ENCODE assay signal across 8 cellular contexts in genomic region chr12:100573168-100573498, GRCh38. TPM values are rescaled to one million over a fixed set of nuclear protein-coding genes. Genes with fewer than 3 reads are reported as not detected.
A peak's percentile ranks its signal among the peaks of the same experiment; 100 is the strongest.
DNase-seq lines count a peak whose midpoint lies in the region; ATAC-seq, FAIRE-seq and TF ChIP-seq lines count a peak whose summit lies in the region.

No MANE protein-coding gene starts in this region.

- H3K27ac ChIP-seq in keratinocyte (ENCODE audit: control insufficient read depth, insufficient read depth, low read length), result peak overlapping the region; percentile 86

- no peak for TF ChIP-seq CTCF in HFFc6 (IDR thresholded peaks at IDR 0.05)
- no peak for TF ChIP-seq CTCF in keratinocyte (optimal IDR thresholded peaks at IDR 0.05 in 1 of 3, IDR thresholded peaks at IDR 0.05 in 1 of 3, conservative IDR thresholded peaks at IDR 0.05 in 1 of 3; ENCODE audit: extremely low read depth in 1 of 3, insufficient read depth in 2 of 3, low read length in 3 of 3)

- no peaks in the 10 kb centered on the region for H3K9me3 Mint-ChIP-seq in HFFc6
- H3K9me3 Mint-ChIP-seq in stimulated activated memory B cell treated with anti-CD40 and anti-IgM and Interleukin-4, amounts not matched to agents 10 μg/mL and 1 μg/mL and 100 μg/mL, for 72 hours, result no peaks in the 10 kb centered on the region

- H3K79me2 ChIP-seq in keratinocyte (ENCODE audit: control insufficient read depth, insufficient read depth, low read length), result peaks cover 6% of the 10 kb centered on the region

- peak overlapping the region; percentile 99 for H3K4me3 Mint-ChIP-seq in HFFc6
- H3K4me3 Mint-ChIP-seq in stimulated activated memory B cell treated with anti-CD40 and anti-IgM and Interleukin-4, amounts not matched to agents 10 μg/mL and 1 μg/mL and 100 μg/mL, for 72 hours, result peak overlapping the region; percentile 90

- no peak for FAIRE-seq in keratinocyte (lab: Jason Lieb, UNC)

- peak overlapping the region; percentile 94 for H3K4me3 ChIP-seq in adipocyte (ENCODE audit: low read length)
- H3K4me3 ChIP-seq in keratinocyte (ENCODE audit: control insufficient read depth in 2 of 3, extremely low read depth in 1 of 3, insufficient read depth in 2 of 3, low read depth in 1 of 3, low read length in 3 of 3), result peak overlapping the region; percentile 84 to 94 (median 91)

- DNase-seq in HFFc6 (no peak), adipocyte (ENCODE audit: low read depth) (no peak), keratinocyte (ENCODE audit: low read depth, low spot score) (no peak), NK-92 (lab: John Stamatoyannopoulos, UW; ENCODE audit: unreplicated experiment) (no peak), T1000 (lab: John Stamatoyannopoulos, UW) (no peak), OCI-M2 (lab: John Stamatoyannopoulos, UW; ENCODE audit: unreplicated experiment) (no peak)

- H3K27me3 ChIP-seq in adipocyte (replicated peaks; ENCODE audit: control insufficient read depth, insufficient read depth, low read length) (no peaks in the 10 kb centered on the region), keratinocyte (ENCODE audit: control insufficient read depth, extremely low read depth, insufficient read depth, low read length) (no peaks in the 10 kb centered on the region)

- peaks cover 25% of the 10 kb centered on the region for H3K4me1 Mint-ChIP-seq in HFFc6 (ENCODE audit: low read depth)
- H3K4me1 Mint-ChIP-seq in stimulated activated memory B cell treated with anti-CD40 and anti-IgM and Interleukin-4, amounts not matched to agents 10 μg/mL and 1 μg/mL and 100 μg/mL, for 72 hours, result peaks cover 12% of the 10 kb centered on the region

- peak overlapping the region; percentile 100 for H2AFZ ChIP-seq in keratinocyte (ENCODE audit: control insufficient read depth, low read length)

- H3K36me3 ChIP-seq in adipocyte (ENCODE audit: control insufficient read depth, insufficient read depth, low read length, severe bottlenecking) (no peaks in the 10 kb centered on the region), keratinocyte (ENCODE audit: control insufficient read depth in 2 of 2, extremely low read depth in 1 of 2, insufficient read depth in 2 of 2, low read length in 2 of 2) (no peaks in the 10 kb centered on the region)

- H3K9me3 ChIP-seq in adipocyte (ENCODE audit: control insufficient read depth, low read length), result no peaks in the 10 kb centered on the region
- H3K9me3 ChIP-seq in keratinocyte (ENCODE audit: control insufficient read depth, low read depth, low read length), result no peaks in the 10 kb centered on the region

- H3K4me2 ChIP-seq in keratinocyte (ENCODE audit: control insufficient read depth, extremely low read depth, insufficient read depth, low read depth, low read length), result peak overlapping the region; percentile 86

- H3K9me1 ChIP-seq in keratinocyte (ENCODE audit: control insufficient read depth, extremely low read depth, insufficient read depth, low read length), result no peaks in the 10 kb centered on the region

- H3K27ac Mint-ChIP-seq in HFFc6, result no peak overlapping the region; the same call in 1 of the 2 replicates
- H3K27ac Mint-ChIP-seq in stimulated activated memory B cell treated with anti-CD40 and anti-IgM and Interleukin-4, amounts not matched to agents 10 μg/mL and 1 μg/mL and 100 μg/mL, for 72 hours, result peak overlapping the region; percentile 76

- H3K36me3 Mint-ChIP-seq in HFFc6 (ENCODE audit: low read depth), result 0 out of 2 replicates have a peak, but pooled peaks cover 4% of the 10 kb centered on the region
- H3K36me3 Mint-ChIP-seq in stimulated activated memory B cell treated with anti-CD40 and anti-IgM and Interleukin-4, amounts not matched to agents 10 μg/mL and 1 μg/mL and 100 μg/mL, for 72 hours, result no peaks in the 10 kb centered on the region

- H4K20me1 ChIP-seq in keratinocyte (ENCODE audit: control insufficient read depth, extremely low read depth, insufficient read depth, low read length), result no peaks in the 10 kb centered on the region

- dilution Hi-C loops in keratinocyte (cut with MboI; ENCODE audit: extremely low pct_ligation_motif_present, low sequenced_read_pairs), result no loop called here

- H3K9ac ChIP-seq in adipocyte (ENCODE audit: low read length), result peak overlapping the region; percentile 89
- H3K9ac ChIP-seq in keratinocyte (ENCODE audit: control insufficient read depth, extremely low read depth, insufficient read depth, low read length), result peak overlapping the region; percentile 87

- ATAC-seq in stimulated activated memory B cell treated with anti-CD40 and anti-IgM and Interleukin-4, amounts not matched to agents 10 μg/mL and 1 μg/mL and 100 μg/mL, for 72 hours, result no peak
- no peak for ATAC-seq in GM21786 (IDR thresholded peaks at IDR 0.05; ENCODE audit: unreplicated experiment)

- H3K4me1 ChIP-seq in adipocyte (ENCODE audit: control insufficient read depth, insufficient read depth, low read length), result peaks cover 26% of the 10 kb centered on the region
- peaks cover 21% of the 10 kb centered on the region for H3K4me1 ChIP-seq in keratinocyte (ENCODE audit: control insufficient read depth, extremely low read depth, insufficient read depth, low read length)

- H3K27me3 Mint-ChIP-seq in HFFc6 (ENCODE audit: insufficient read depth), result no peaks in the 10 kb centered on the region; the same call in 1 of the 2 replicates
- peaks cover 14% of the 10 kb centered on the region for H3K27me3 Mint-ChIP-seq in stimulated activated memory B cell treated with anti-CD40 and anti-IgM and Interleukin-4, amounts not matched to agents 10 μg/mL and 1 μg/mL and 100 μg/mL, for 72 hours

RNA-seq across cellular contexts. Expression of gene GAS2L3, which starts 0.4 kb away (rescaled TPM):
- total RNA-seq in HFFc6 (2021; fragmentation: NEBNext Ultra II Directional; extraction: Animal tissue kit (Norgen Biotek cat#: 25700)), result 10 to 100 TPM; 10.0 to 25.2 (median 22.8) TPM
- polyA plus RNA-seq in keratinocyte, result 0.75 to 3.6 TPM (median 2.9 TPM) in 3 replicates
- polyA plus RNA-seq in keratinocyte (2011; ENCODE audit: low read depth), result 1.9 TPM
- polyA plus RNA-seq in keratinocyte (2011; cell fraction: cytosol; rRNA removed), result 0.57 and 1.2 TPM in 2 replicates
- 1.4 and 1.8 TPM in 2 replicates for polyA plus RNA-seq in keratinocyte (2011; cell fraction: nucleus; rRNA removed)
- polyA plus RNA-seq in keratinocyte (2012; ENCODE audit: low replicate concordance), result 2.9 and 3.0 TPM in 2 replicates
- polyA minus RNA-seq in keratinocyte, result 0.46 to 5.3 TPM in 2 of 3 replicates, not detected in the other
- not detected for polyA minus RNA-seq in keratinocyte (2011; cell fraction: cytosol; rRNA and poly(A)+ RNA removed)
- polyA minus RNA-seq in keratinocyte (2011; cell fraction: nucleus; rRNA and poly(A)+ RNA removed), result 2.1 and 3.3 TPM in 2 replicates
